In genomic region chr13:41589434-41589833, GRCh38 we compare ENCODE assay signal across 19 cellular contexts.
DNase-seq lines count a peak whose midpoint lies in the region; ATAC-seq and TF ChIP-seq lines count a peak whose summit lies in the region.
"Had no signal": no experiment of that assay in that cellular context is flagged by ENCODE, and none has a peak within 500 bp of the region (broad histone marks: within the 10 kb centered on the region; RNA-seq: fewer than 3 reads in every experiment).

No MANE protein-coding gene starts in this region.

- peaks cover 24% of the 10 kb centered on the region for H3K36me3 Mint-ChIP-seq in MCF 10A (ENCODE audit: insufficient read depth, unreplicated experiment)
- H3K36me3 Mint-ChIP-seq in stimulated activated memory B cell treated with anti-CD40 and anti-IgM and Interleukin-4, amounts not matched to agents 10 μg/mL and 1 μg/mL and 100 μg/mL, for 72 hours: peaks cover 37% of the 10 kb centered on the region

- H3K9me3 Mint-ChIP-seq in MCF 10A (ENCODE audit: unreplicated experiment): no peaks in the 10 kb centered on the region
- H3K9me3 Mint-ChIP-seq in stimulated activated memory B cell treated with anti-CD40 and anti-IgM and Interleukin-4, amounts not matched to agents 10 μg/mL and 1 μg/mL and 100 μg/mL, for 72 hours: no peaks in the 10 kb centered on the region
- H3K9me3 Mint-ChIP-seq: CD8-positive, alpha-beta memory T cell; T-cell had no signal

- peaks cover 20% of the 10 kb centered on the region for H3K4me1 Mint-ChIP-seq in MCF 10A (ENCODE audit: insufficient read depth, unreplicated experiment)
- H3K4me1 Mint-ChIP-seq in stimulated activated memory B cell treated with anti-CD40 and anti-IgM and Interleukin-4, amounts not matched to agents 10 μg/mL and 1 μg/mL and 100 μg/mL, for 72 hours: peaks cover 4% of the 10 kb centered on the region
- H3K4me1 Mint-ChIP-seq: CD8-positive, alpha-beta memory T cell had no signal

- H4K20me1 ChIP-seq in OCI-LY7 (ENCODE audit: insufficient read depth, low read length): no peaks in the 10 kb centered on the region

- H3K27ac Mint-ChIP-seq in MCF 10A (ENCODE audit: low read depth, unreplicated experiment): peak overlapping the region; percentile 96
- peak overlapping the region; percentile 24 for H3K27ac Mint-ChIP-seq in stimulated activated memory B cell treated with anti-CD40 and anti-IgM and Interleukin-4, amounts not matched to agents 10 μg/mL and 1 μg/mL and 100 μg/mL, for 72 hours
- H3K27ac Mint-ChIP-seq: neural progenitor cell had no signal

- no peaks in the 10 kb centered on the region for H3K27me3 Mint-ChIP-seq in MCF 10A (ENCODE audit: insufficient read depth, unreplicated experiment)
- H3K27me3 Mint-ChIP-seq in stimulated activated memory B cell treated with anti-CD40 and anti-IgM and Interleukin-4, amounts not matched to agents 10 μg/mL and 1 μg/mL and 100 μg/mL, for 72 hours: no peaks in the 10 kb centered on the region
- H3K27me3 Mint-ChIP-seq: CD8-positive, alpha-beta memory T cell; T-cell had no signal

- DNase-seq in MCF 10A (ENCODE audit: unreplicated experiment): no peak
- no peak for DNase-seq in breast epithelium (ENCODE audit: low spot score in 2 of 2)
- no peak for DNase-seq in OCI-LY7 (ENCODE audit: low spot score)
- DNase-seq in epithelial cell of prostate (ENCODE audit: low read depth, low spot score): no peak
- DNase-seq in hepatic stellate cell (ENCODE audit: low spot score): no peak
- no peak for DNase-seq in left cardiac atrium
- DNase-seq: CD8-positive, alpha-beta memory T cell; midbrain; NCI-H1048; NCI-H524; psoas muscle; Right ventricle myocardium superior; spleen; T-cell had no signal

- no peaks in the 10 kb centered on the region for H3K79me2 ChIP-seq in OCI-LY7 (ENCODE audit: insufficient read depth, low read depth, low read length)

- H3K9me3 ChIP-seq in breast epithelium (no peaks in the 10 kb centered on the region), OCI-LY7 (ENCODE audit: low read length) (no peaks in the 10 kb centered on the region)
- H3K9me3 ChIP-seq: psoas muscle, spleen, vagina had no signal

- no peaks in the 10 kb centered on the region for H3K27me3 ChIP-seq in breast epithelium
- H3K27me3 ChIP-seq: neural progenitor cell, spleen, vagina had no signal

- no peak for TF ChIP-seq CTCF in MCF 10A (IDR thresholded peaks at IDR 0.05; ENCODE audit: unreplicated experiment)
- TF ChIP-seq CTCF in breast epithelium (IDR thresholded peaks at IDR 0.05): no peak
- no peak for TF ChIP-seq CTCF in OCI-LY7 (conservative IDR thresholded peaks at IDR 0.05; ENCODE audit: low read length)

- no peak for TF ChIP-seq POLR2A in breast epithelium (IDR thresholded peaks at IDR 0.05)

- H3K36me3 ChIP-seq in breast epithelium: peaks cover 3% of the 10 kb centered on the region
- peaks cover 39% of the 10 kb centered on the region for H3K36me3 ChIP-seq in OCI-LY7 (ENCODE audit: insufficient read depth, low read length)
- H3K36me3 ChIP-seq: neural progenitor cell, vagina had no signal

- POLR2A ChIA-PET in MCF 10A (lab: Yijun Ruan, JAX): interaction anchor here (0.7 to 1.5 kb wide), 4 partner anchors 15 to 178 kb away, joined by 3 to 10 read pairs (median 6); no protein-coding TSS in a partner anchor
- POLR2A ChIA-PET in OCI-LY7 (lab: Charles Lee): interaction anchor here (0.9 to 1.2 kb wide), 5 partner anchors 13 to 128 kb away, joined by 3 to 4 read pairs (median 3); no protein-coding TSS in a partner anchor

- peak overlapping the region; percentile 57; the same call in 1 of the 2 replicates for H2AFZ ChIP-seq in OCI-LY7 (ENCODE audit: low read length)
- H2AFZ ChIP-seq: neural progenitor cell had no signal

- H3K4me2 ChIP-seq in OCI-LY7 (ENCODE audit: low read length): peak overlapping the region; percentile 65
- H3K4me2 ChIP-seq: KMS-11, neural progenitor cell had no signal

- intact Hi-C loops in MCF 10A (cut with micrococcal nuclease): loop anchor here (10.0 kb wide), 1 partner anchor 55 kb away; no protein-coding TSS in a partner anchor
- intact Hi-C loops in breast epithelium (cut with DNase I; ENCODE audit: low total_unique reads): no loop called here
- intact Hi-C loops in OCI-LY7 (cut with micrococcal nuclease; ENCODE audit: unreplicated experiment): no loop called here
- intact Hi-C loops in left cardiac atrium (cut with DNase I): no loop called here

- no peak for ATAC-seq in stimulated activated memory B cell treated with anti-CD40 and anti-IgM and Interleukin-4, amounts not matched to agents 10 μg/mL and 1 μg/mL and 100 μg/mL, for 72 hours
- no peak for ATAC-seq in GM18870 (IDR thresholded peaks at IDR 0.05; ENCODE audit: unreplicated experiment)
- no peak for ATAC-seq in left cardiac atrium
- ATAC-seq: T-cell had no signal

- BruUV-seq in MCF 10A (replicated peaks; lab: Mats Ljungman, UMichigan) (no TSS peak), OCI-LY7 (replicated peaks; lab: Mats Ljungman, UMichigan) (no TSS peak)

- CTCF ChIA-PET in MCF 10A (lab: Yijun Ruan, JAX): interaction anchor here (0.7 to 1.4 kb wide), 3 partner anchors 24 to 79 kb away, joined by 3 to 4 read pairs (median 3); no protein-coding TSS in a partner anchor
- CTCF ChIA-PET in OCI-LY7 (lab: Charles Lee; ENCODE audit: unreplicated experiment): interaction anchor here (1.5 kb wide), 1 partner anchor 83 kb away, joined by 3 read pairs; no protein-coding TSS in a partner anchor

- H3K4me1 ChIP-seq in breast epithelium (no peaks in the 10 kb centered on the region), OCI-LY7 (ENCODE audit: insufficient read depth, low read length, poor library complexity, severe bottlenecking) (peaks cover 40% of the 10 kb centered on the region)
- H3K4me1 ChIP-seq: psoas muscle, spleen, vagina had no signal

- H3K4me3 Mint-ChIP-seq in MCF 10A (ENCODE audit: unreplicated experiment): no peak overlapping the region
- H3K4me3 Mint-ChIP-seq in stimulated activated memory B cell treated with anti-CD40 and anti-IgM and Interleukin-4, amounts not matched to agents 10 μg/mL and 1 μg/mL and 100 μg/mL, for 72 hours: no peak overlapping the region
- H3K4me3 Mint-ChIP-seq: CD8-positive, alpha-beta memory T cell; neural progenitor cell; T-cell had no signal

- H3K27ac ChIP-seq in breast epithelium: no peak overlapping the region
- peak overlapping the region; percentile 85 for H3K27ac ChIP-seq in OCI-LY7 (ENCODE audit: low read depth, low read length, poor library complexity, severe bottlenecking)
- peak overlapping the region; percentile 75 for H3K27ac ChIP-seq in epithelial cell of prostate
- H3K27ac ChIP-seq: KMS-11, neural progenitor cell, psoas muscle, spleen, vagina had no signal

- H3K9me2 ChIP-seq in OCI-LY7 (ENCODE audit: insufficient read depth, low read length): no peaks in the 10 kb centered on the region

- H3K4me3 ChIP-seq in breast epithelium (no peak overlapping the region), OCI-LY7 (ENCODE audit: low read depth, low read length, poor library complexity, severe bottlenecking) (peak overlapping the region; percentile 39)
- H3K4me3 ChIP-seq: neural progenitor cell, psoas muscle, spleen, vagina had no signal

Comparison
In these comparisons a context has a peak if more than half of its experiments do, and no peak if none do; other contexts are left out.
1. H3K27ac ChIP-seq: peak in OCI-LY7 (single experiment) and epithelial cell of prostate (single experiment); none in breast epithelium (0 of 2).